ENCODE assay signal across 10 cellular contexts in genomic region chr7:76293407-76293901, GRCh38. TPM values are rescaled to one million over a fixed set of nuclear protein-coding genes. Genes with fewer than 3 reads are reported as not detected.
DNase-seq lines count a peak whose midpoint lies in the region; ATAC-seq, FAIRE-seq and TF ChIP-seq lines count a peak whose summit lies in the region.
"Had no signal": no experiment of that assay in that cellular context is flagged by ENCODE, and none has a peak within 500 bp of the region (broad histone marks: within the 10 kb centered on the region; RNA-seq: fewer than 3 reads in every experiment).

No MANE protein-coding gene starts in this region.

- H3K4me2 ChIP-seq in A549 (peak overlapping the region; percentile 76), fibroblast of lung (ENCODE audit: extremely low read depth, insufficient read depth, low read length) (no peak overlapping the region)

- TF ChIP-seq CTCF in A549 (IDR thresholded peaks at IDR 0.05) (no peak), fibroblast of lung (conservative IDR thresholded peaks at IDR 0.05 in 1 of 2, IDR thresholded peaks at IDR 0.05 in 1 of 2; ENCODE audit: low read depth in 1 of 2, low read length in 2 of 2) (no peak), psoas muscle (IDR thresholded peaks at IDR 0.05) (no peak)

- ATAC-seq in A549 (no peak), psoas muscle (no peak), GM19328 (IDR thresholded peaks at IDR 0.05; ENCODE audit: unreplicated experiment) (no peak), HG03045 (IDR thresholded peaks at IDR 0.05; ENCODE audit: unreplicated experiment) (no peak)

- H3K4me1 ChIP-seq in A549 (peaks cover 62% of the 10 kb centered on the region), SJSA1 (replicated peaks) (peaks cover 54% of the 10 kb centered on the region), fibroblast of lung (ENCODE audit: control insufficient read depth, extremely low read depth, insufficient read depth, low read length) (peaks cover 30% of the 10 kb centered on the region), psoas muscle (peaks cover 64% of the 10 kb centered on the region)

- no peaks in the 10 kb centered on the region for H4K20me1 ChIP-seq in fibroblast of lung (ENCODE audit: control insufficient read depth, extremely low read depth, insufficient read depth, low read length)

- intact Hi-C loops in psoas muscle (cut with DNase I) = no loop called here

- H3K4me3 ChIP-seq in A549 (no peak overlapping the region), SJSA1 (no peak overlapping the region), fibroblast of lung (replicated peaks in 1 of 4; ENCODE audit: control extremely low read depth in 1 of 4, insufficient read depth in 1 of 4, low read depth in 3 of 4, low read length in 4 of 4) (no peak overlapping the region), psoas muscle (peak overlapping the region; percentile 64)

- H3K9me3 ChIP-seq in A549 (no peaks in the 10 kb centered on the region), SJSA1 (replicated peaks) (no peaks in the 10 kb centered on the region), fibroblast of lung (ENCODE audit: control insufficient read depth, insufficient read depth, low read depth, low read length) (no peaks in the 10 kb centered on the region), psoas muscle (no peaks in the 10 kb centered on the region)

- TF ChIP-seq RAD21 in A549 (conservative IDR thresholded peaks at IDR 0.05 in 1 of 2, IDR thresholded peaks at IDR 0.05 in 1 of 2) = no peak

- H2AFZ ChIP-seq in fibroblast of lung (ENCODE audit: low read length) = no peak overlapping the region

- no peak for DNase-seq in A549 (ENCODE audit: low read depth in 1 of 2, low spot score in 1 of 2)
- DNase-seq in SJSA1 (ENCODE audit: low read depth in 1 of 2, low spot score in 2 of 2) = no peak
- no peak for DNase-seq in fibroblast of lung (ENCODE audit: low read depth in 2 of 2)
- no peak for DNase-seq in psoas muscle
- no peak for DNase-seq in nucleus accumbens (lab: John Stamatoyannopoulos, UW)
- DNase-seq in COLO829 (ENCODE audit: low spot score) = no peak
- DNase-seq: effector memory CD4-positive, alpha-beta T cell; NCI-H1694 treated with DMSO at 0.1 percent for 48 hours had no signal

- H3K9ac ChIP-seq in fibroblast of lung (ENCODE audit: insufficient read depth, low read length) = no peak overlapping the region

- no peak for TF ChIP-seq POLR2A in A549 (IDR thresholded peaks at IDR 0.05; ENCODE audit: low read length)

- H3K27ac ChIP-seq in A549 = peak overlapping the region; percentile 92 to 97
- H3K27ac ChIP-seq in SJSA1 = peak overlapping the region; percentile 85
- peak overlapping the region; percentile 97 for H3K27ac ChIP-seq in fibroblast of lung (ENCODE audit: insufficient read depth, low read length)
- H3K27ac ChIP-seq in psoas muscle = peak overlapping the region; percentile 98

- no peaks in the 10 kb centered on the region for H3K79me2 ChIP-seq in fibroblast of lung (ENCODE audit: control insufficient read depth, insufficient read depth, low read length)

- no peak for FAIRE-seq in A549 (lab: Jason Lieb, UNC)

- 93% methylated on average over 8 of the region's 8 CpGs for WGBS in A549 (ENCODE audit: missing lambda C conversion rate)
- 59 to 76% (median 67%) methylated on average over 8 of the region's 8 CpGs for WGBS in psoas muscle, 3 donors

- H3K27me3 ChIP-seq in SJSA1 (replicated peaks) (no peaks in the 10 kb centered on the region), fibroblast of lung (ENCODE audit: control insufficient read depth, insufficient read depth, low read length) (no peaks in the 10 kb centered on the region), psoas muscle (ENCODE audit: insufficient read depth in 3 of 3, low read length in 2 of 3) (no peaks in the 10 kb centered on the region)

- CTCF ChIA-PET in A549 (lab: Yijun Ruan, JAX) = interaction anchor here (1.0 to 32.9 kb wide), 4 partner anchors 9 to 115 kb away, joined by 3 to 764 read pairs (median 8); partner anchors contain the start of gene HSPB1

- H3K36me3 ChIP-seq in SJSA1 (no peaks in the 10 kb centered on the region), fibroblast of lung (ENCODE audit: control insufficient read depth, insufficient read depth, low read length) (no peaks in the 10 kb centered on the region), psoas muscle (ENCODE audit: insufficient read depth in 1 of 2, low read depth in 1 of 2) (no peaks in the 10 kb centered on the region)

- POLR2A ChIA-PET in A549 (lab: Yijun Ruan, JAX) = interaction anchor here (0.7 to 2.9 kb wide), 4 partner anchors 13 to 72 kb away, joined by 4 to 20 read pairs (median 15); no protein-coding TSS in a partner anchor

- TF ChIP-seq EP300 in A549 (IDR thresholded peaks at IDR 0.05) = no peak

TF ChIP-seq in A549, 52 proteins besides CTCF, POLR2A, EP300 and RAD21 (continues in another document):
- TF ChIP-seq PHF8 (IDR thresholded peaks at IDR 0.05; ENCODE audit: borderline replicate concordance, low read depth) (no peak), HOXB13 (CRISPR knock-in tag; IDR thresholded peaks at IDR 0.05; ENCODE audit: low read depth) (no peak), RARB (CRISPR knock-in tag; IDR thresholded peaks at IDR 0.05) (no peak), TFCP2L1 (CRISPR knock-in tag; IDR thresholded peaks at IDR 0.05) (no peak), FOSL2 (IDR thresholded peaks at IDR 0.05) (no peak), FOSL2 (CRISPR knock-in tag; IDR thresholded peaks at IDR 0.05) (no peak), FOXS1 (CRISPR knock-in tag; IDR thresholded peaks at IDR 0.05) (no peak), USF2 (IDR thresholded peaks at IDR 0.05) (no peak), CBX8 (IDR thresholded peaks at IDR 0.05) (no peak), BCL3 (IDR thresholded peaks at IDR 0.05) (no peak), CEBPB (IDR thresholded peaks at IDR 0.05) (no peak), MAZ (IDR thresholded peaks at IDR 0.05; ENCODE audit: borderline replicate concordance, low read depth, low read length) (no peak), CBX2 (IDR thresholded peaks at IDR 0.05; ENCODE audit: borderline replicate concordance, low read depth) (no peak), E2F6 (IDR thresholded peaks at IDR 0.05; ENCODE audit: borderline replicate concordance, low read depth) (no peak), RCOR1 (IDR thresholded peaks at IDR 0.05; ENCODE audit: low read depth, low read length) (no peak), RFX5 (IDR thresholded peaks at IDR 0.05) (no peak), TP53 (CRISPR knock-in tag; IDR thresholded peaks at IDR 0.05) (no peak), HMGXB4 (CRISPR knock-in tag; IDR thresholded peaks at IDR 0.05; ENCODE audit: borderline replicate concordance) (no peak), FOSB (CRISPR knock-in tag; IDR thresholded peaks at IDR 0.05) (no peak), ZNF302 (CRISPR knock-in tag; IDR thresholded peaks at IDR 0.05) (no peak)

RNA-seq across cellular contexts. Expression of gene HSPB1, which starts 9.0 kb away (rescaled TPM):
- 185 and 209 TPM in 2 replicates for polyA plus RNA-seq in A549 (2011; rRNA removed)
- 1,409 and 1,648 TPM in 2 replicates for polyA plus RNA-seq in A549 (2012; cell fraction: cytosol; rRNA removed)
- 1,259 and 1,748 TPM in 2 replicates for polyA plus RNA-seq in A549 (2012; cell fraction: nucleus; rRNA removed)
- polyA plus RNA-seq in A549 (2017; fragmentation: RNase III; extraction: RNeasy Plus Mini Kit Qiagen cat#74134 plus additional on column Dnase treatment) = 547 to 666 TPM (median 620 TPM) in 3 replicates
- 41.9 and 74.6 TPM in 2 replicates for polyA minus RNA-seq in A549 (2011; rRNA and poly(A)+ RNA removed)
- 119 and 221 TPM in 2 replicates for total RNA-seq in SJSA1 (2014; rRNA removed; shearing (Covaris generic))
- total RNA-seq in fibroblast of lung = 36.2 and 70.0 TPM in 2 replicates
- polyA plus RNA-seq in fibroblast of lung = 234 and 235 TPM in 2 replicates
- 950 and 998 TPM in 2 replicates for polyA plus RNA-seq in fibroblast of lung (2012)
- polyA minus RNA-seq in fibroblast of lung (ENCODE audit: low replicate concordance) = 199 and 349 TPM in 2 replicates
- total RNA-seq in psoas muscle = 1,000 to 10,000 TPM; 2,972 to 5,803 (median 5,243) TPM
- polyA plus RNA-seq in psoas muscle = 1,000 to 10,000 TPM; 1,312 to 4,364 (median 1,775) TPM

Comparison
In these comparisons a context has a peak if more than half of its experiments do, and no peak if none do; other contexts are left out.
1. RNA of gene HSPB1, which starts 9.0 kb away (total RNA-seq): 2,972 to 5,803 TPM in psoas muscle; 119 to 221 TPM in SJSA1 and 36.2 to 70.0 TPM in fibroblast of lung; every median in the first group is over 10 times any median in the second.
2. Peak in every context shown above with its lines, with median percentiles within 50 percentile points of each other: H3K27ac ChIP-seq.